ENCODE assay signal across 22 cellular contexts in genomic region chr2:86397989-86398388, GRCh38. TPM values are rescaled to one million over a fixed set of nuclear protein-coding genes. Genes with fewer than 3 reads are reported as not detected.
A peak's percentile ranks its signal among the peaks of the same experiment; 100 is the strongest.
DNase-seq lines count a peak whose midpoint lies in the region; ATAC-seq and TF ChIP-seq lines count a peak whose summit lies in the region.
"Had no signal": no experiment of that assay in that cellular context is flagged by ENCODE, and none has a peak within 500 bp of the region (broad histone marks: within the 10 kb centered on the region; RNA-seq: fewer than 3 reads in every experiment).

No MANE protein-coding gene starts in this region.

- peaks cover 12% of the 10 kb centered on the region for H3K4me1 Mint-ChIP-seq in activated CD4-positive, alpha-beta T cell treated with anti-CD3 and anti-CD28 coated beads, Interleukin-2, amount 10 ng/mL, durations not matched to agents 24 days and 14 days
- H3K4me1 Mint-ChIP-seq: activated T-helper 17 cell treated with anti-CD3 and anti-CD28 coated beads, Interleukin-2, amount 50 U/mL, for 72 hours had no signal

- WGBS in upper lobe of left lung, 2 donors: 59 to 70% methylated on average over 6 of the region's 6 CpGs

- H3K4me3 ChIP-seq in upper lobe of left lung: no peak overlapping the region
- H3K4me3 ChIP-seq: A549, ascending aorta, BLaER1, Peyer's patch, SJCRH30 had no signal

- H3K4me3 Mint-ChIP-seq in activated CD4-positive, alpha-beta T cell treated with anti-CD3 and anti-CD28 coated beads, Interleukin-2, amount 10 ng/mL, durations not matched to agents 24 days and 14 days: no peak overlapping the region
- H3K4me3 Mint-ChIP-seq: activated T-helper 17 cell treated with anti-CD3 and anti-CD28 coated beads, Interleukin-2, amount 50 U/mL, for 72 hours; T-helper 17 cell had no signal

- TF ChIP-seq POLR2A in upper lobe of left lung (IDR thresholded peaks at IDR 0.05): no peak

- H3K36me3 ChIP-seq in upper lobe of left lung: no peaks in the 10 kb centered on the region
- H3K36me3 ChIP-seq: ascending aorta, BLaER1, Peyer's patch, SJCRH30 had no signal

- intact Hi-C loops in activated CD4-positive, alpha-beta T cell treated with anti-CD3 and anti-CD28 coated beads, Interleukin-2, amount 10 ng/mL, durations not matched to agents 24 days and 14 days (cut with micrococcal nuclease): no loop called here

- peak; percentile 79 for ATAC-seq in GM19452 (IDR thresholded peaks at IDR 0.05; ENCODE audit: unreplicated experiment)
- ATAC-seq in upper lobe of left lung (ENCODE audit: low FRiP score in 2 of 2): no peak
- ATAC-seq: A549; activated naive CD4-positive, alpha-beta T cell treated with anti-CD3 and anti-CD28 coated beads, Interleukin-2, amount 50 U/mL, for 72 hours; activated T-helper 17 cell treated with anti-CD3 and anti-CD28 coated beads, Interleukin-2, amount 50 U/mL, for 72 hours; foreskin keratinocyte; T-helper 17 cell had no signal

- DNase-seq in CMK (ENCODE audit: low read depth) (peak; percentile 79), NAMALWA (ENCODE audit: low spot score) (peak; percentile 47), astrocyte of the hippocampus (ENCODE audit: low read depth, low spot score) (peak; percentile 10), upper lobe of left lung (no peak), NCI-H2107 (lab: John Stamatoyannopoulos, UW) (no peak), HuH-7 (ENCODE audit: low spot score) (no peak)
- no peak for DNase-seq in activated CD4-positive, alpha-beta T cell treated with anti-CD3 and anti-CD28 coated beads, Interleukin-2, amount 10 ng/mL, durations not matched to agents 24 days and 14 days
- DNase-seq: activated CD8-positive, alpha-beta memory T cell treated with anti-CD3 and anti-CD28 coated beads, Interleukin-2, amount 50 U/mL, for 4 hours; foreskin keratinocyte; GOT3; NCI-H1048; NCI-H2029; Peyer's patch; SJCRH30; T-helper 17 cell had no signal

- H3K27me3 Mint-ChIP-seq in activated CD4-positive, alpha-beta T cell treated with anti-CD3 and anti-CD28 coated beads, Interleukin-2, amount 10 ng/mL, durations not matched to agents 24 days and 14 days: no peaks in the 10 kb centered on the region

- H3K4me1 ChIP-seq in upper lobe of left lung: peaks cover 0 to 7% (median 5%) of the 10 kb centered on the region in 4 donors
- H3K4me1 ChIP-seq: ascending aorta had no signal

- no peak for TF ChIP-seq CTCF in upper lobe of left lung (IDR thresholded peaks at IDR 0.05)

- no peaks in the 10 kb centered on the region for H3K9me3 Mint-ChIP-seq in activated CD4-positive, alpha-beta T cell treated with anti-CD3 and anti-CD28 coated beads, Interleukin-2, amount 10 ng/mL, durations not matched to agents 24 days and 14 days
- H3K9me3 Mint-ChIP-seq: activated T-helper 17 cell treated with anti-CD3 and anti-CD28 coated beads, Interleukin-2, amount 50 U/mL, for 72 hours had no signal

- no peaks in the 10 kb centered on the region for H3K27me3 ChIP-seq in upper lobe of left lung
- H3K27me3 ChIP-seq: ascending aorta, BLaER1, foreskin keratinocyte, Peyer's patch, SJCRH30 had no signal

- no peaks in the 10 kb centered on the region for H3K36me3 Mint-ChIP-seq in activated CD4-positive, alpha-beta T cell treated with anti-CD3 and anti-CD28 coated beads, Interleukin-2, amount 10 ng/mL, durations not matched to agents 24 days and 14 days (ENCODE audit: low read depth)

- H3K27ac ChIP-seq in upper lobe of left lung: no peak overlapping the region
- H3K27ac ChIP-seq: A549, ascending aorta, BLaER1, foreskin keratinocyte, Peyer's patch, SJCRH30 had no signal

- H3K9me3 ChIP-seq in upper lobe of left lung: no peaks in the 10 kb centered on the region
- H3K9me3 ChIP-seq: A549, ascending aorta, BLaER1, Peyer's patch, SJCRH30 had no signal

- no peak for TF ChIP-seq EP300 in upper lobe of left lung (IDR thresholded peaks at IDR 0.05)

- no peak overlapping the region for H3K27ac Mint-ChIP-seq in activated CD4-positive, alpha-beta T cell treated with anti-CD3 and anti-CD28 coated beads, Interleukin-2, amount 10 ng/mL, durations not matched to agents 24 days and 14 days
- H3K27ac Mint-ChIP-seq: activated naive CD4-positive, alpha-beta T cell treated with anti-CD3 and anti-CD28 coated beads, Interleukin-2, amount 50 U/mL, for 72 hours; activated T-helper 17 cell treated with anti-CD3 and anti-CD28 coated beads, Interleukin-2, amount 50 U/mL, for 72 hours; progenitor cell of endocrine pancreas; T-helper 17 cell had no signal

RNA-seq across cellular contexts. Expression of gene KDM3A, which starts 43.2 kb away (rescaled TPM):
- 10 to 100 TPM; 24.9 to 68.9 (median 44.5) TPM for total RNA-seq in upper lobe of left lung
- total RNA-seq in activated CD4-positive, alpha-beta T cell treated with anti-CD3 and anti-CD28 coated beads, Interleukin-2, amount 10 ng/mL, durations not matched to agents 24 days and 14 days: 69.6 and 74.0 TPM in 2 replicates

Comparison
In these comparisons a context has a peak if more than half of its experiments do, and no peak if none do; other contexts are left out.
1. DNase-seq: peak in CMK (single experiment), NAMALWA (single experiment) and astrocyte of the hippocampus (single experiment); none in upper lobe of left lung (0 of 2), NCI-H2107 (single experiment), activated CD4-positive, alpha-beta T cell treated with anti-CD3 and anti-CD28 coated beads, Interleukin-2, amount 10 ng/mL, durations not matched to agents 24 days and 14 days (single experiment) and HuH-7 (single experiment).